Comparison of ENCODE assay signal across 8 cellular contexts in genomic region chr19:38361633-38362075, GRCh38. TPM values are rescaled to one million over a fixed set of nuclear protein-coding genes. Genes with fewer than 3 reads are reported as not detected.
A peak's percentile ranks its signal among the peaks of the same experiment; 100 is the strongest.
DNase-seq lines count a peak whose midpoint lies in the region; ATAC-seq and TF ChIP-seq lines count a peak whose summit lies in the region.

No MANE protein-coding gene starts in this region.

- intact Hi-C loops in Right ventricle myocardium inferior (cut with DNase I) (no loop called here), thyroid gland (cut with DNase I) (no loop called here)

- H3K27ac Mint-ChIP-seq in activated naive CD4-positive, alpha-beta T cell treated with anti-CD3 and anti-CD28 coated beads, Interleukin-2, amount 50 U/mL, for 72 hours: no peak overlapping the region

- peak overlapping the region; percentile 84 for H3K4me2 ChIP-seq in osteoblast (ENCODE audit: insufficient read depth, low read length)

- H2AFZ ChIP-seq in osteoblast (ENCODE audit: low read length): peak overlapping the region; percentile 89

- H3K27me3 ChIP-seq in osteoblast (ENCODE audit: insufficient read depth, low read length): peaks cover 44% of the 10 kb centered on the region
- no peaks in the 10 kb centered on the region for H3K27me3 ChIP-seq in thyroid gland

- H3K9me3 ChIP-seq in SK-N-MC (ENCODE audit: low read depth, low read length): no peaks in the 10 kb centered on the region
- H3K9me3 ChIP-seq in osteoblast (ENCODE audit: low read depth, low read length): no peaks in the 10 kb centered on the region
- H3K9me3 ChIP-seq in thyroid gland: no peaks in the 10 kb centered on the region

- H3K9me3 Mint-ChIP-seq in activated naive CD4-positive, alpha-beta T cell treated with anti-CD3 and anti-CD28 coated beads, Interleukin-2, amount 50 U/mL, for 72 hours: no peaks in the 10 kb centered on the region

- H3K36me3 ChIP-seq in SK-N-MC (ENCODE audit: insufficient read depth, low read length) (no peaks in the 10 kb centered on the region), osteoblast (ENCODE audit: insufficient read depth, low read length) (no peaks in the 10 kb centered on the region), thyroid gland (no peaks in the 10 kb centered on the region)

- no peaks in the 10 kb centered on the region for H3K79me2 ChIP-seq in osteoblast (ENCODE audit: insufficient read depth, low read length)

- no peak for TF ChIP-seq POLR2A in thyroid gland (IDR thresholded peaks at IDR 0.05)

- H3K4me3 ChIP-seq in LNCaP clone FGC (ENCODE audit: low read depth, low read length): peak overlapping the region; percentile 62
- H3K4me3 ChIP-seq in SK-N-MC: peak overlapping the region; percentile 77
- peak overlapping the region; percentile 70 for H3K4me3 ChIP-seq in osteoblast (ENCODE audit: insufficient read depth, low read length)
- H3K4me3 ChIP-seq in thyroid gland (replicated peaks in 1 of 3): peak overlapping the region in 2 of 3 donors; percentile 4 to 43

- no peak overlapping the region for H3K9ac ChIP-seq in SK-N-MC (ENCODE audit: insufficient read length)

- 0 out of 2 replicates have a peak, but pooled peaks have one; percentile 13 for TF ChIP-seq CTCF in LNCaP clone FGC (IDR thresholded peaks at IDR 0.05; ENCODE audit: control insufficient read depth, extremely low read depth, insufficient read depth)
- TF ChIP-seq CTCF in osteoblast (IDR thresholded peaks at IDR 0.05; ENCODE audit: extremely low read depth, low read depth, low read length): no peak
- peak in 3 of 6 experiments; percentile 18 to 31 (median 27) for TF ChIP-seq CTCF in thyroid gland (IDR thresholded peaks at IDR 0.05)

- peak; percentile 32 for DNase-seq in NCI-H2029 (lab: John Stamatoyannopoulos, UW)
- no peak for DNase-seq in NCI-H2029 treated with DMSO at 0.1 percent for 48 hours (lab: John Stamatoyannopoulos, UW)
- DNase-seq in LNCaP clone FGC (ENCODE audit: low read depth): peak; percentile 31
- peak; percentile 8 for DNase-seq in SK-N-MC (ENCODE audit: low read depth, low spot score)
- peak; percentile 63 to 78 for DNase-seq in activated naive CD4-positive, alpha-beta T cell treated with anti-CD3 and anti-CD28 coated beads, Interleukin-2, amount 50 U/mL, for 72 hours (ENCODE audit: low spot score in 2 of 2)
- DNase-seq in Right ventricle myocardium inferior (ENCODE audit: missing footprints): peak; percentile 86
- DNase-seq in osteoblast (ENCODE audit: insufficient read length, low spot score, missing footprints): peak; percentile 98
- DNase-seq in thyroid gland: peak; percentile 76 to 83

- H3K27ac ChIP-seq in SK-N-MC: no peak overlapping the region
- no peak overlapping the region for H3K27ac ChIP-seq in osteoblast (ENCODE audit: low read depth, low read length)
- no peak overlapping the region for H3K27ac ChIP-seq in thyroid gland

- peaks cover 5% of the 10 kb centered on the region for H4K20me1 ChIP-seq in osteoblast (ENCODE audit: insufficient read depth, low read length)

- peak; percentile 76 to 82 for ATAC-seq in activated naive CD4-positive, alpha-beta T cell treated with anti-CD3 and anti-CD28 coated beads, Interleukin-2, amount 50 U/mL, for 72 hours
- peak; percentile 91 for ATAC-seq in Right ventricle myocardium inferior

- H3K4me1 ChIP-seq in osteoblast (ENCODE audit: insufficient read depth, low read length): peaks cover 5% of the 10 kb centered on the region
- H3K4me1 ChIP-seq in thyroid gland: peaks cover 8 to 10% of the 10 kb centered on the region in 2 donors

- WGBS in thyroid gland, 2 donors: 0% methylated on average over 3 of the region's 37 CpGs; no CpG with 5 or more reads in 1 of the 2 donors

- no peaks in the 10 kb centered on the region for H3K36me3 Mint-ChIP-seq in activated naive CD4-positive, alpha-beta T cell treated with anti-CD3 and anti-CD28 coated beads, Interleukin-2, amount 50 U/mL, for 72 hours

RNA-seq across cellular contexts. Expression of gene PSMD8, which starts 12.7 kb away (rescaled TPM):
- total RNA-seq in activated naive CD4-positive, alpha-beta T cell treated with anti-CD3 and anti-CD28 coated beads, Interleukin-2, amount 50 U/mL, for 72 hours: 100 to 1,000 TPM; 189 to 203 TPM
- 280 TPM for total RNA-seq in Right ventricle myocardium inferior
- 285 and 299 TPM in 2 replicates for total RNA-seq in osteoblast
- total RNA-seq in thyroid gland: 100 to 1,000 TPM; 150 to 270 (median 243) TPM

RNA-seq across cellular contexts. Expression of gene CATSPERG, which starts 26.0 kb away (rescaled TPM):
- total RNA-seq in activated naive CD4-positive, alpha-beta T cell treated with anti-CD3 and anti-CD28 coated beads, Interleukin-2, amount 50 U/mL, for 72 hours: 10 to 100 TPM in 1 of 2 donors, 1 to 10 TPM in 1; 4.1 to 22.8 TPM
- total RNA-seq in Right ventricle myocardium inferior: 0.84 TPM
- 1.2 and 2.2 TPM in 2 replicates for total RNA-seq in osteoblast
- 10 to 100 TPM in 3 of 4 donors, 1 to 10 TPM in 1; 6.4 to 27.7 (median 13.3) TPM for total RNA-seq in thyroid gland

RNA-seq across cellular contexts. Expression of gene GGN, which starts 26.2 kb away (rescaled TPM):
- 1 to 10 TPM in 1 of 2 donors, not detected in 1; 1.2 TPM for total RNA-seq in activated naive CD4-positive, alpha-beta T cell treated with anti-CD3 and anti-CD28 coated beads, Interleukin-2, amount 50 U/mL, for 72 hours
- not detected for total RNA-seq in Right ventricle myocardium inferior
- 0.29 and 0.36 TPM in 2 replicates for total RNA-seq in osteoblast
- total RNA-seq in thyroid gland: 1 to 10 TPM in 2 of 4 donors, under 1 TPM in 2; 0.63 to 3.0 (median 1.8) TPM

RNA-seq across cellular contexts. Expression of gene SPRED3, which starts 26.8 kb away (rescaled TPM):
- 1 to 10 TPM; 3.5 to 6.7 TPM for total RNA-seq in activated naive CD4-positive, alpha-beta T cell treated with anti-CD3 and anti-CD28 coated beads, Interleukin-2, amount 50 U/mL, for 72 hours
- total RNA-seq in Right ventricle myocardium inferior (0.16 TPM), osteoblast (1.8 and 2.2 TPM in 2 replicates), thyroid gland (1 to 10 TPM in 2 of 4 donors, under 1 TPM in 2; 0.44 to 7.1 (median 0.96) TPM)

RNA-seq across cellular contexts. Expression of gene FAM98C, which starts 41.2 kb away (rescaled TPM):
- 10 to 100 TPM; 28.4 to 33.1 TPM for total RNA-seq in activated naive CD4-positive, alpha-beta T cell treated with anti-CD3 and anti-CD28 coated beads, Interleukin-2, amount 50 U/mL, for 72 hours
- total RNA-seq in Right ventricle myocardium inferior (15.1 TPM), osteoblast (12.1 and 14.1 TPM in 2 replicates), thyroid gland (10 to 100 TPM; 22.1 to 36.5 (median 23.9) TPM)

Comparison
In these comparisons a context has a peak if more than half of its experiments do, and no peak if none do; other contexts are left out.
1. H3K4me3 ChIP-seq: peak in every context shown above with its lines; median percentile 77 in SK-N-MC; 70 in osteoblast; 62 in LNCaP clone FGC; 24 in thyroid gland.